8 cellular contexts compared by ENCODE assay signal in the genomic region with DNA sequence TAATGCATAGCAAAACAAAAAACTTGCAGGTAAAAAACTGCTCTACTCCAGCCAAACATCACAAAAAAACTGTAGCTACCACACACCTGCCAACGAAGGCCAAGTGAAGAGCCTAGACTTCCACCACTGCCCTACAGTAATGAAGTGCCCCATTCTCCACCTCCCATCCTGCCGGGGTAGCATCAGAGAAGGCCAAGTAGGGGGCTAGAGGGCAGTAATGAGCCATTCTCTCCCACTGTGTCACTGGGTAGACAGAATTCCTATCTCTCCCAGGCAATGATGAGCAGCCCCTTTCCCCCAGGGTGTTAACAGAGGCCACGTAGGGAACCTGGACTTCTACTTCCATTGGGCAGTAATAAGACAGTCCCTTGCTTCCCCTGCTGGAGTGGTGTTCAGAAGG. TPM values are rescaled to one million over a fixed set of nuclear protein-coding genes. Genes with fewer than 3 reads are reported as not detected.
DNase-seq lines count a peak whose midpoint lies in the region; ATAC-seq lines count a peak whose summit lies in the region.

No MANE protein-coding gene starts in this region.

- CTCF ChIA-PET in activated CD4-positive, alpha-beta memory T cell treated with anti-CD3 and anti-CD28 coated beads for 36 hours (lab: Charles Lee) = interaction anchor here (0.7 to 2.2 kb wide), 8 partner anchors 9 to 174 kb away, joined by 3 to 6 read pairs (median 4); a partner anchor contains a TSS
- CTCF ChIA-PET in activated CD4-positive, alpha-beta memory T cell treated with anti-CD3 and anti-CD28 coated beads, Interleukin-2, amount 10 ng/mL, durations not matched to agents 7 days and 5 days (lab: Charles Lee) = interaction anchor here (0.7 to 1.1 kb wide), 5 partner anchors 9 to 76 kb away, joined by 3 to 4 read pairs (median 3); a partner anchor contains a TSS

- peaks cover 22% of the 10 kb centered on the region for H3K9me3 Mint-ChIP-seq in activated CD4-positive, alpha-beta memory T cell treated with anti-CD3 and anti-CD28 coated beads for 36 hours
- H3K9me3 Mint-ChIP-seq in activated CD4-positive, alpha-beta memory T cell treated with anti-CD3 and anti-CD28 coated beads, Interleukin-2, amount 10 ng/mL, durations not matched to agents 7 days and 5 days = peaks cover 9% of the 10 kb centered on the region

- H3K27ac Mint-ChIP-seq in activated CD4-positive, alpha-beta memory T cell treated with anti-CD3 and anti-CD28 coated beads for 36 hours = no peak overlapping the region
- H3K27ac Mint-ChIP-seq in activated CD4-positive, alpha-beta memory T cell treated with anti-CD3 and anti-CD28 coated beads, Interleukin-2, amount 10 ng/mL, durations not matched to agents 7 days and 5 days = no peak overlapping the region
- peak overlapping the region; percentile 61 for H3K27ac Mint-ChIP-seq in T-helper 17 cell

- H3K9me3 ChIP-seq in T-helper 17 cell (ENCODE audit: control insufficient read depth, low read length, poor library complexity, severe bottlenecking) = peaks cover 4% of the 10 kb centered on the region

- intact Hi-C loops in activated CD4-positive, alpha-beta memory T cell treated with anti-CD3 and anti-CD28 coated beads for 36 hours (cut with micrococcal nuclease) = no loop called here
- intact Hi-C loops in head of caudate nucleus (cut with DNase I) = no loop called here

- H3K27me3 Mint-ChIP-seq in activated CD4-positive, alpha-beta memory T cell treated with anti-CD3 and anti-CD28 coated beads for 36 hours = no peaks in the 10 kb centered on the region
- H3K27me3 Mint-ChIP-seq in activated CD4-positive, alpha-beta memory T cell treated with anti-CD3 and anti-CD28 coated beads, Interleukin-2, amount 10 ng/mL, durations not matched to agents 7 days and 5 days = no peaks in the 10 kb centered on the region
- H3K27me3 Mint-ChIP-seq in T-helper 17 cell = no peaks in the 10 kb centered on the region

- H3K4me3 Mint-ChIP-seq in activated CD4-positive, alpha-beta memory T cell treated with anti-CD3 and anti-CD28 coated beads for 36 hours = no peak overlapping the region
- H3K4me3 Mint-ChIP-seq in activated CD4-positive, alpha-beta memory T cell treated with anti-CD3 and anti-CD28 coated beads, Interleukin-2, amount 10 ng/mL, durations not matched to agents 7 days and 5 days = no peak overlapping the region
- H3K4me3 Mint-ChIP-seq in T-helper 17 cell = no peak overlapping the region

- ATAC-seq in HG03108 (IDR thresholded peaks at IDR 0.05; ENCODE audit: unreplicated experiment) = peak; percentile 76
- peak; percentile 79 for ATAC-seq in T-helper 17 cell
- ATAC-seq in GM21381 (IDR thresholded peaks at IDR 0.05; ENCODE audit: unreplicated experiment) = no peak

- H3K36me3 Mint-ChIP-seq in activated CD4-positive, alpha-beta memory T cell treated with anti-CD3 and anti-CD28 coated beads for 36 hours = peaks cover 43% of the 10 kb centered on the region
- H3K36me3 Mint-ChIP-seq in activated CD4-positive, alpha-beta memory T cell treated with anti-CD3 and anti-CD28 coated beads, Interleukin-2, amount 10 ng/mL, durations not matched to agents 7 days and 5 days (ENCODE audit: low read depth) = peaks cover 71% of the 10 kb centered on the region
- peaks cover 5% of the 10 kb centered on the region for H3K36me3 Mint-ChIP-seq in T-helper 17 cell (ENCODE audit: low read depth)

- H3K4me1 Mint-ChIP-seq in activated CD4-positive, alpha-beta memory T cell treated with anti-CD3 and anti-CD28 coated beads for 36 hours (ENCODE audit: low read depth) = peaks cover 9% of the 10 kb centered on the region
- H3K4me1 Mint-ChIP-seq in activated CD4-positive, alpha-beta memory T cell treated with anti-CD3 and anti-CD28 coated beads, Interleukin-2, amount 10 ng/mL, durations not matched to agents 7 days and 5 days = peaks cover 22% of the 10 kb centered on the region
- peaks cover 28% of the 10 kb centered on the region for H3K4me1 Mint-ChIP-seq in T-helper 17 cell

- peak; percentile 34 for DNase-seq in activated CD4-positive, alpha-beta memory T cell treated with anti-CD3 and anti-CD28 coated beads for 36 hours
- DNase-seq in activated CD4-positive, alpha-beta memory T cell treated with anti-CD3 and anti-CD28 coated beads, Interleukin-2, amount 10 ng/mL, durations not matched to agents 7 days and 5 days = no peak
- DNase-seq in T-helper 17 cell (no peak), head of caudate nucleus (peak in 37 of 42 donors; percentile 16 to 84 (median 61)), mesenteric fat pad (ENCODE audit: low spot score) (no peak)
- peak; percentile 2 for DNase-seq in stimulated activated naive CD4-positive, alpha-beta T cell treated with Interleukin-2 at 50 U/mL for 16 hours (lab: John Stamatoyannopoulos, UW)

- POLR2A ChIA-PET in activated CD4-positive, alpha-beta memory T cell treated with anti-CD3 and anti-CD28 coated beads for 36 hours (lab: Charles Lee) = no interaction called here
- POLR2A ChIA-PET in activated CD4-positive, alpha-beta memory T cell treated with anti-CD3 and anti-CD28 coated beads, Interleukin-2, amount 10 ng/mL, durations not matched to agents 7 days and 5 days (lab: Charles Lee) = interaction anchor here (0.7 to 1.4 kb wide), 2 partner anchors 9 to 29 kb away, joined by 4 read pairs; a partner anchor contains a TSS

RNA-seq across cellular contexts. Expression of a gene that starts 9.5 kb away (rescaled TPM):
- total RNA-seq in activated CD4-positive, alpha-beta memory T cell treated with anti-CD3 and anti-CD28 coated beads for 36 hours = 10 to 100 TPM; 47.0 to 49.2 TPM
- total RNA-seq in activated CD4-positive, alpha-beta memory T cell treated with anti-CD3 and anti-CD28 coated beads, Interleukin-2, amount 10 ng/mL, durations not matched to agents 7 days and 5 days = 10 to 100 TPM; 58.8 to 62.0 TPM
- total RNA-seq in T-helper 17 cell = 10 to 100 TPM; 83.2 to 84.5 TPM
- total RNA-seq in mesenteric fat pad = 44.7 TPM

RNA-seq across cellular contexts. Expression of a gene that starts 18.4 kb away (rescaled TPM):
- total RNA-seq in activated CD4-positive, alpha-beta memory T cell treated with anti-CD3 and anti-CD28 coated beads for 36 hours = 10 to 100 TPM; 58.0 to 59.3 TPM
- total RNA-seq in activated CD4-positive, alpha-beta memory T cell treated with anti-CD3 and anti-CD28 coated beads, Interleukin-2, amount 10 ng/mL, durations not matched to agents 7 days and 5 days = 10 to 100 TPM; 64.4 to 65.1 TPM
- total RNA-seq in T-helper 17 cell (10 to 100 TPM; 42.7 to 49.1 TPM), mesenteric fat pad (23.3 TPM)

RNA-seq across cellular contexts. Expression of a gene that starts 28.2 kb away (rescaled TPM):
- 10 to 100 TPM; 65.9 to 73.9 TPM for total RNA-seq in activated CD4-positive, alpha-beta memory T cell treated with anti-CD3 and anti-CD28 coated beads for 36 hours
- 10 to 100 TPM; 97.8 to 98.9 TPM for total RNA-seq in activated CD4-positive, alpha-beta memory T cell treated with anti-CD3 and anti-CD28 coated beads, Interleukin-2, amount 10 ng/mL, durations not matched to agents 7 days and 5 days
- total RNA-seq in T-helper 17 cell (100 to 1,000 TPM; 240 to 241 TPM), mesenteric fat pad (80.6 TPM)

Comparison
In these comparisons a context has a peak if more than half of its experiments do, and no peak if none do; other contexts are left out.
1. DNase-seq: peak in activated CD4-positive, alpha-beta memory T cell treated with anti-CD3 and anti-CD28 coated beads for 36 hours (single experiment), head of caudate nucleus (37 of 42) and stimulated activated naive CD4-positive, alpha-beta T cell treated with Interleukin-2 at 50 U/mL for 16 hours (single experiment); none in activated CD4-positive, alpha-beta memory T cell treated with anti-CD3 and anti-CD28 coated beads, Interleukin-2, amount 10 ng/mL, durations not matched to agents 7 days and 5 days (single experiment), T-helper 17 cell (0 of 3) and mesenteric fat pad (single experiment).